19 cellular contexts compared by ENCODE assay signal in the genomic region with DNA sequence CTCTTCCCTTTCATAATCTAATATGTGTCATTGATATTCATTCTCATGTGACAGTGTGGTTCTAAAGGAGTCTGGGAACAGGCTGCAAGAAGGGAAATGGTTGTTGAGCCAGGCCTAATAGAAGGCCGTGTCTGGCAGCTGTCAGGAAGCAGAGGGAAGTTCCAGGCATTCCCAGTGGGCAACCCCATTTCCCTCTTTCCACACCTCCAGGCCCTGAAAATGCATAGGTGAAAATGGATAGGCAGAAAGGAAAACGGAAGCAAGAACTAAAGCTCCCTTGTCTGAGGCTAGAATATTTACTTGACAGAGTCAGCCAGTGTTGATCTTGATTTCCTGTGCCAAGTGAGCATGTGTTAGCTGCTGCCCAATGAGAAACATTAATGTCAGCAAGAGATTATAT.
DNase-seq lines count a peak whose midpoint lies in the region; ATAC-seq, FAIRE-seq and TF ChIP-seq lines count a peak whose summit lies in the region.
"Had no signal": no experiment of that assay in that cellular context is flagged by ENCODE, and none has a peak within 500 bp of the region (broad histone marks: within the 10 kb centered on the region; RNA-seq: fewer than 3 reads in every experiment).

No MANE protein-coding gene starts in this region.

- peak overlapping the region; percentile 77 for H3K4me2 ChIP-seq in OCI-LY7 (ENCODE audit: low read length)
- no peak overlapping the region for H3K4me2 ChIP-seq in H1 (ENCODE audit: insufficient read depth in 1 of 2, low read depth in 2 of 2, low read length in 2 of 2)
- H3K4me2 ChIP-seq: A549 had no signal

- H3K27me3 ChIP-seq in H1 (replicated peaks in 1 of 4; ENCODE audit: control insufficient read depth in 3 of 4, extremely low read depth in 1 of 4, insufficient read depth in 3 of 4, low read length in 3 of 4) (no peaks in the 10 kb centered on the region), pancreas (peaks cover 0 to 3% (median 0%) of the 10 kb centered on the region in 4 donors), left lung (peaks cover 0 to 5% of the 10 kb centered on the region in 2 donors)
- H3K27me3 ChIP-seq: right atrium auricular region, vagina had no signal

- H3K18ac ChIP-seq in H1 (ENCODE audit: extremely low read depth, low read length) = no peak overlapping the region

- no peak overlapping the region for H3K4ac ChIP-seq in H1 (replicated peaks; ENCODE audit: insufficient read length, low read depth, low read length)

- DNase-seq in NCI-H2171 treated with DMSO at 0.1 percent for 48 hours (lab: John Stamatoyannopoulos, UW) (peak; percentile 25), NCI-H2171 (lab: John Stamatoyannopoulos, UW) (no peak), OCI-LY7 (ENCODE audit: low spot score) (peak; percentile 72), H1 (ENCODE audit: low read depth in 1 of 2, low spot score in 2 of 2) (no peak), pancreas (no peak), left lung (no peak)
- DNase-seq: activated B cell treated with CpG ODN at 0.5 μM for 24 hours, amniotic stem cell, DMS53, glutamatergic neuron, Kasumi-1, NCI-H187 treated with DMSO at 0.1 percent for 48 hours, NCI-H774 had no signal

- H3K9me3 ChIP-seq in OCI-LY7 (ENCODE audit: low read length) (no peaks in the 10 kb centered on the region), H1 (ENCODE audit: insufficient read depth in 2 of 2, low read depth in 1 of 2, low read length in 1 of 2) (no peaks in the 10 kb centered on the region), pancreas (no peaks in the 10 kb centered on the region), left lung (no peaks in the 10 kb centered on the region)
- H3K9me3 ChIP-seq: A549, right atrium auricular region, vagina had no signal

- intact Hi-C loops in OCI-LY7 (cut with micrococcal nuclease; ENCODE audit: unreplicated experiment) = loop anchor here (5.0 to 10.0 kb wide), 5 partner anchors 254 to 906 kb away; a partner anchor contains a TSS
- intact Hi-C loops in pancreas (cut with DNase I) = no loop called here
- intact Hi-C loops in left lung (cut with DNase I) = no loop called here

- H3K9ac ChIP-seq in H1 (replicated peaks in 1 of 4; ENCODE audit: extremely low read depth in 1 of 4, low read depth in 3 of 4, low read length in 3 of 4) = no peak overlapping the region

- peaks cover 77% of the 10 kb centered on the region for H3K4me1 ChIP-seq in OCI-LY7 (ENCODE audit: insufficient read depth, low read length, poor library complexity, severe bottlenecking)
- peaks cover 0 to 4% (median 3%) of the 10 kb centered on the region in 4 experiments; a peak in 6 of 7 replicates for H3K4me1 ChIP-seq in H1 (replicated peaks in 1 of 4; ENCODE audit: control insufficient read depth in 3 of 4, insufficient read depth in 4 of 4, low read length in 3 of 4)
- H3K4me1 ChIP-seq in pancreas = peaks cover 0 to 3% (median 0%) of the 10 kb centered on the region in 3 donors
- no peaks in the 10 kb centered on the region for H3K4me1 ChIP-seq in left lung
- H3K4me1 ChIP-seq: A549 had no signal

- H2BK20ac ChIP-seq in H1 (ENCODE audit: low read length) = no peak overlapping the region

- H3K36me3 ChIP-seq in OCI-LY7 (ENCODE audit: insufficient read depth, low read length) (no peaks in the 10 kb centered on the region), H1 (ENCODE audit: control insufficient read depth in 2 of 4, insufficient read depth in 4 of 4, low read length in 3 of 4) (no peaks in the 10 kb centered on the region), pancreas (no peaks in the 10 kb centered on the region), left lung (no peaks in the 10 kb centered on the region)
- H3K36me3 ChIP-seq: right atrium auricular region, vagina had no signal

- H3K23ac ChIP-seq in H1 (ENCODE audit: insufficient read length) = no peak overlapping the region

- no peak overlapping the region for H2BK5ac ChIP-seq in H1 (ENCODE audit: low read depth, low read length)

- TF ChIP-seq POLR2A in H1 (IDR thresholded peaks at IDR 0.05; ENCODE audit: control extremely low read depth in 1 of 2, low read depth in 2 of 2, low read length in 2 of 2) = no peak

- no peak overlapping the region for H2BK12ac ChIP-seq in H1 (ENCODE audit: low read depth, low read length)

- POLR2A ChIA-PET in OCI-LY7 (lab: Charles Lee) (interaction anchor here (0.7 to 7.8 kb wide), 8 partner anchors 12 to 181 kb away, joined by 3 to 128 read pairs (median 4); a partner anchor contains a TSS), H1 (lab: Charles Lee; ENCODE audit: partially characterized antibody) (no interaction called here)

- H3K23me2 ChIP-seq in H1 (ENCODE audit: low read depth, low read length) = no peaks in the 10 kb centered on the region

- no peak overlapping the region for H2BK15ac ChIP-seq in H1 (ENCODE audit: low read length)

- no peak overlapping the region for H4K8ac ChIP-seq in H1 (ENCODE audit: extremely low read depth, insufficient read depth, low read length)

- no peak overlapping the region for H3K14ac ChIP-seq in H1 (ENCODE audit: insufficient read length)

- 73% methylated on average over 2 of the region's 2 CpGs; no CpG with 5 or more reads in 1 of the 2 experiments for WGBS in H1 (ENCODE audit: extremely low coverage in 1 of 2, insufficient coverage in 1 of 2, insufficient read length in 1 of 2, insufficient replicate concordance in 2 of 2, low coverage in 1 of 2, low lambda C conversion rate in 2 of 2, missing lambda C conversion rate in 1 of 2), 2 experiments
- 42 to 46% methylated on average over 2 of the region's 2 CpGs for WGBS in pancreas, 2 donors

- no peak overlapping the region for H2BK120ac ChIP-seq in H1 (replicated peaks; ENCODE audit: low read depth, low read length)

- peak overlapping the region; percentile 95 for H3K27ac ChIP-seq in OCI-LY7 (ENCODE audit: low read depth, low read length, poor library complexity, severe bottlenecking)
- H3K27ac ChIP-seq in H1 (ENCODE audit: low read depth, low read length) = no peak overlapping the region
- H3K27ac ChIP-seq in pancreas = no peak overlapping the region
- H3K27ac ChIP-seq in left lung = no peak overlapping the region
- H3K27ac ChIP-seq: A549, right atrium auricular region, vagina had no signal

- H3K56ac ChIP-seq in H1 (replicated peaks; ENCODE audit: insufficient read length, low read depth, low read length) = no peak overlapping the region

- TF ChIP-seq RAD21 in H1 (IDR thresholded peaks at IDR 0.05 in 1 of 2, conservative IDR thresholded peaks at IDR 0.05 in 1 of 2; ENCODE audit: low read depth in 2 of 2, low read length in 2 of 2) = no peak

- no peak for FAIRE-seq in H1 (lab: Jason Lieb, UNC)
- no peak for FAIRE-seq in pancreas (lab: Jason Lieb, UNC)
- FAIRE-seq: A549, GM18507 had no signal

- H3K4me3 ChIP-seq in OCI-LY7 (ENCODE audit: low read depth, low read length, poor library complexity, severe bottlenecking) (peak overlapping the region; percentile 57), H1 (ENCODE audit: extremely low read depth in 1 of 4, insufficient read depth in 2 of 4, low read depth in 3 of 4, low read length in 4 of 4) (no peak overlapping the region), pancreas (no peak overlapping the region), left lung (no peak overlapping the region)
- H3K4me3 ChIP-seq: A549, right atrium auricular region, vagina had no signal

- no peak overlapping the region for H4K5ac ChIP-seq in H1 (ENCODE audit: insufficient read length, low read depth, low read length)

- H2AFZ ChIP-seq in OCI-LY7 (ENCODE audit: low read length) (peak overlapping the region; percentile 98), H1 (ENCODE audit: low read length) (peak overlapping the region; percentile 42; the same call in 1 of the 2 replicates)

- no peak overlapping the region for H2AK5ac ChIP-seq in H1 (ENCODE audit: low read depth, low read length)

- H4K20me1 ChIP-seq in OCI-LY7 (ENCODE audit: insufficient read depth, low read length) (no peaks in the 10 kb centered on the region), H1 (replicated peaks in 1 of 2; ENCODE audit: control insufficient read depth in 1 of 2, insufficient read depth in 2 of 2, low read length in 2 of 2) (no peaks in the 10 kb centered on the region)

- H3K79me2 ChIP-seq in OCI-LY7 (ENCODE audit: insufficient read depth, low read depth, low read length) (no peaks in the 10 kb centered on the region), H1 (ENCODE audit: control insufficient read depth in 1 of 2, insufficient read depth in 2 of 2, low read length in 2 of 2) (no peaks in the 10 kb centered on the region)

- BruUV-seq in OCI-LY7 (replicated peaks; lab: Mats Ljungman, UMichigan) = no TSS peak

- no peak overlapping the region for H4K91ac ChIP-seq in H1 (replicated peaks; ENCODE audit: insufficient read length, low read length)

- TF ChIP-seq CTCF in OCI-LY7 (conservative IDR thresholded peaks at IDR 0.05; ENCODE audit: low read length) (no peak), H1 (IDR thresholded peaks at IDR 0.05; ENCODE audit: control extremely low read depth in 1 of 3, insufficient read depth in 1 of 3, low read depth in 1 of 3, low read length in 3 of 3) (no peak), pancreas (IDR thresholded peaks at IDR 0.05) (no peak), left lung (IDR thresholded peaks at IDR 0.05) (no peak)

- ATAC-seq in pancreas = peak; percentile 75 to 87 (median 82)
- no peak for ATAC-seq in left lung
- ATAC-seq in GM18517 (IDR thresholded peaks at IDR 0.05; ENCODE audit: unreplicated experiment) = no peak
- ATAC-seq in HG02973 (IDR thresholded peaks at IDR 0.05; ENCODE audit: unreplicated experiment) = no peak
- ATAC-seq: A549 had no signal

- TF ChIP-seq EP300 in H1 (IDR thresholded peaks at IDR 0.05; ENCODE audit: borderline replicate concordance in 1 of 2, low read depth in 2 of 2, low read length in 2 of 2) = no peak

- H3K9me2 ChIP-seq in OCI-LY7 (ENCODE audit: insufficient read depth, low read length) = no peaks in the 10 kb centered on the region

- CTCF ChIA-PET in OCI-LY7 (lab: Charles Lee; ENCODE audit: unreplicated experiment) (interaction anchor here (1.0 to 4.0 kb wide), 2 partner anchors 15 to 181 kb away, joined by 3 to 29 read pairs; a partner anchor contains a TSS), H1 (lab: Charles Lee; ENCODE audit: partially characterized antibody) (interaction anchor here (0.7 to 3.2 kb wide), 7 partner anchors 9 to 218 kb away, joined by 3 to 17 read pairs (median 4); a partner anchor contains a TSS)

- H3K79me1 ChIP-seq in H1 (ENCODE audit: low read depth, low read length) = no peaks in the 10 kb centered on the region

TF ChIP-seq in H1, 55 proteins besides CTCF, POLR2A, EP300 and RAD21:
- TF ChIP-seq RNF2 (IDR thresholded peaks at IDR 0.05; ENCODE audit: borderline replicate concordance, low read depth, low read length, missing control alignments, poor library complexity, severe bottlenecking) (no peak), HDAC6 (IDR thresholded peaks at IDR 0.05; ENCODE audit: low read depth, low read length) (no peak), SRF (IDR thresholded peaks at IDR 0.05; ENCODE audit: low read depth, low read length) (no peak), POLR2AphosphoS5 (IDR thresholded peaks at IDR 0.05; ENCODE audit: low read depth, low read length) (no peak), TAF1 (IDR thresholded peaks at IDR 0.05; ENCODE audit: low read depth, low read length) (no peak), TBP (IDR thresholded peaks at IDR 0.05; ENCODE audit: low read depth, low read length) (no peak), SUZ12 (IDR thresholded peaks at IDR 0.05; ENCODE audit: low read length) (no peak), JUND (IDR thresholded peaks at IDR 0.05; ENCODE audit: low read length) (no peak)

Comparison
In these comparisons a context has a peak if more than half of its experiments do, and no peak if none do; other contexts are left out.
1. DNase-seq: peak in NCI-H2171 treated with DMSO at 0.1 percent for 48 hours (single experiment) and OCI-LY7 (single experiment); none in NCI-H2171 (single experiment), H1 (0 of 2), pancreas (0 of 6) and left lung (0 of 2).
2. ATAC-seq: peak in pancreas (4 of 4); none in left lung (single experiment), GM18517 (single experiment) and HG02973 (single experiment).